ENCODE assay signal across 8 cellular contexts in the genomic region with DNA sequence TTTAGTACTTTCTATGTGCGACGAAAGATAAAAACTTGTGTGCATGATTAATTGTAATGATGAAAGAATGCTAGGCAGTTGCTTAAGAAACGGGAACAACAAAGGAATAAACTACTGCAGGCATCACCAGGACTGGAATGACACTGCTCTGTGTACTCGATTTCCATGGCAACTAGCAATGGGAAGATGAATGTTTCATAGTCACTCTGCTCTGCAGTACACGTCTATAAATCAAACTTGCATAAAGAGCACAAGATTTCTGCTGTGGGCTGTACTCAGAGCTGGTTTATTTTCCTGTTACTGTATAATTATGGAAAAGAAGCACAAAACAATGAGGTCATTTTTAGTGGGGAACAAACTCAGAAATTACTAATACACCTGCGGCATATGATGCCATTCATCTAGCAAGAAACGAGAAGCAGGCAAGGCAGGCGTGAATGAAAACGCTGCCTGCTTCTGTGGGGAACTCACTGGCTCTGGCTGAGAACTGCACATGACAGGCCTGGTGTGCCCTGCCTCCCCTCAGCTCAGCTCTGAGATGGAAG. TPM values are rescaled to one million over a fixed set of nuclear protein-coding genes. Genes with fewer than 3 reads are reported as not detected.
A peak's percentile ranks its signal among the peaks of the same experiment; 100 is the strongest.
DNase-seq lines count a peak whose midpoint lies in the region; ATAC-seq and TF ChIP-seq lines count a peak whose summit lies in the region.

No MANE protein-coding gene starts in this region.

- H3K4me2 ChIP-seq in MM.1S (ENCODE audit: low read depth, low read length), result no peak overlapping the region

- H3K9ac ChIP-seq in iPS-20b (ENCODE audit: low read depth, low read length), result peak overlapping the region; percentile 33; the same call in 1 of the 2 replicates
- no peak overlapping the region for H3K9ac ChIP-seq in MM.1S (ENCODE audit: low read length)

- no peak overlapping the region for H3K27ac ChIP-seq in iPS-20b (ENCODE audit: low read length)
- peak overlapping the region; percentile 89 for H3K27ac ChIP-seq in temporal lobe (ENCODE audit: low read depth, low read length)
- no peak overlapping the region for H3K27ac ChIP-seq in MM.1S (ENCODE audit: low read length)

- H3K36me3 ChIP-seq in iPS-20b (ENCODE audit: insufficient read depth, low read depth, low read length), result no peaks in the 10 kb centered on the region
- H3K36me3 ChIP-seq in MM.1S (replicated peaks; ENCODE audit: insufficient read depth, low read length), result no peaks in the 10 kb centered on the region

- no peaks in the 10 kb centered on the region for H3F3A ChIP-seq in MM.1S (ENCODE audit: insufficient read depth, low read length)

- ATAC-seq in GM18907 (IDR thresholded peaks at IDR 0.05; ENCODE audit: unreplicated experiment) (no peak), HG03108 (IDR thresholded peaks at IDR 0.05; ENCODE audit: unreplicated experiment) (no peak)

- no peak for TF ChIP-seq CTCF in MM.1S (IDR thresholded peaks at IDR 0.05; ENCODE audit: low read length)

- DNase-seq in LHCN-M2 (ENCODE audit: low read depth), result peak; percentile 96
- DNase-seq in amniotic stem cell (lab: John Stamatoyannopoulos, UW), result peak; percentile 90
- DNase-seq in GM19238 (ENCODE audit: insufficient read length, low spot score), result no peak
- no peak for DNase-seq in MM.1S

- H3K27me3 ChIP-seq in iPS-20b (ENCODE audit: insufficient read depth, low read length), result peaks cover 4% of the 10 kb centered on the region; the same call in 1 of the 2 replicates
- H3K27me3 ChIP-seq in MM.1S (replicated peaks; ENCODE audit: insufficient read depth, low read length), result no peaks in the 10 kb centered on the region

- H3K4me1 ChIP-seq in iPS-20b (ENCODE audit: insufficient read depth, low read length) (peaks cover 32% of the 10 kb centered on the region), MM.1S (ENCODE audit: low read length) (no peaks in the 10 kb centered on the region)

- no peak overlapping the region for H3K4me3 ChIP-seq in iPS-20b (ENCODE audit: low read length)
- H3K4me3 ChIP-seq in MM.1S (ENCODE audit: low read length), result no peak overlapping the region

- H3K79me2 ChIP-seq in MM.1S (ENCODE audit: low read length), result no peaks in the 10 kb centered on the region

- H3K9me3 ChIP-seq in iPS-20b (ENCODE audit: insufficient read depth, low read depth, low read length) (no peaks in the 10 kb centered on the region), MM.1S (replicated peaks; ENCODE audit: insufficient read depth, low read length) (no peaks in the 10 kb centered on the region)

- H2AFZ ChIP-seq in MM.1S (ENCODE audit: low read length), result no peak overlapping the region

- H4K20me1 ChIP-seq in MM.1S (ENCODE audit: insufficient read depth, low read length), result no peaks in the 10 kb centered on the region

- H3K9me2 ChIP-seq in MM.1S (replicated peaks; ENCODE audit: insufficient read depth, low read length), result no peaks in the 10 kb centered on the region

RNA-seq across cellular contexts. Expression of a gene that starts 41.8 kb away (rescaled TPM):
- total RNA-seq in LHCN-M2 (2014; rRNA removed) (12.0 and 13.5 TPM in 2 replicates), temporal lobe (3.0 TPM)
- 9.3 TPM for polyA plus RNA-seq in LHCN-M2 (2012)

RNA-seq across cellular contexts. Expression of a gene that starts 43.0 kb away (rescaled TPM):
- 44.1 and 48.1 TPM in 2 replicates for total RNA-seq in LHCN-M2 (2014; rRNA removed)
- polyA plus RNA-seq in LHCN-M2 (2012), result 18.9 TPM
- total RNA-seq in temporal lobe, result 26.8 TPM

Comparison
In these comparisons a context has a peak if more than half of its experiments do, and no peak if none do; other contexts are left out.
1. DNase-seq: peak in LHCN-M2 (single experiment) and amniotic stem cell (single experiment); none in GM19238 (single experiment) and MM.1S (single experiment).